ENCODE assay signal across 1 cellular context in the genomic region with DNA sequence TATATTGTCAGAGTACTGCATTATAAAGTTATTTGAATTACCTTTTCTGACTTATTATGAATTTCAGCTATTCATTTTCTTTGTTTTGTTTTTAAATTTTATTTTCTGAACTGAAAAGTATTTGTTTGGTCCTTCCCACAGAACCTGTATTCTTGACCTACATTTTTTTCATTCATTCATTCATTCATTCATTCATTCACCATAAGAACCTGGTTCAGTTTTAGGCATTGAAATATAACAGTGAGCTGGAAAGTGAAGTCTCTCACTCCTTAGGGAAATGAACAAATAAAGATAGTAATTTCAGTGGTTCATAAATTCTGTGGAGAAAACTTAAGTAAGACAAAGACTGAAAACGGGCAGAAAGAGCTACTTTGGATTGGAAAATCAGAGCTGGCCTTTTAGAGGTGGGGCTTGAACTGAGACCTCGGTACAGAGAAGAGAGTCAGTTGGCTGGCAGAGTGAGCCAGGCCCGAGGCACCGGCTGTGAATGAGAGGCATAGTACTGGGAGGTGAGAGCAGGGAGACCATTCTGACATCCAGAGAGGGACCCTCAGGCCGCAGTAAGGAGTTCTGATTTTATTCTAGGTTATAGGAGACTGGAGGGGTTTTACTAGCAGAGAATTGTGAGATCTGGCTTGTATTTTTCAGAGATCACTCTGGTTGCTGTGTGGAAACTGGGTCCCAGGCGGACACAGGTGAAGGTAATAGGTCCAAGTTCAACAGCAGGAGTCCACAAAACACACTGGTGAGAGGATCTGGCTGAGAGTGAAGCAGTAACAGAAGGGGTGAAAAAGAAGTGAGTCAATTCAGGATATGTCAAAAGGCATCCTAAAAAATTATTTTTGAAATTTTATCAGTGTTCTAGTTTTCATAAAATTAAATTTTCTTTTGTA.
TF ChIP-seq lines count a peak whose summit lies in the region.

No MANE protein-coding gene starts in this region.

TF ChIP-seq in HepG2, 621 proteins besides CTCF, POLR2A, EP300 and RAD21 (continued from another document):
- TF ChIP-seq MTA3 (CRISPR knock-in tag; IDR thresholded peaks at IDR 0.05) (no peak), PRDM4 (CRISPR knock-in tag; IDR thresholded peaks at IDR 0.05; ENCODE audit: borderline replicate concordance) (no peak), ZFP91 (CRISPR knock-in tag; IDR thresholded peaks at IDR 0.05; ENCODE audit: borderline replicate concordance) (no peak), STAG1 (CRISPR knock-in tag; IDR thresholded peaks at IDR 0.05) (0 out of 2 replicates have a peak, but pooled peaks have one; percentile 13), ZBTB3 (CRISPR knock-in tag; IDR thresholded peaks at IDR 0.05; ENCODE audit: borderline replicate concordance, low read depth) (no peak), NCOA5 (CRISPR knock-in tag; IDR thresholded peaks at IDR 0.05) (no peak), ZNF577 (CRISPR knock-in tag; IDR thresholded peaks at IDR 0.05; ENCODE audit: borderline replicate concordance, low read depth) (no peak), KDM4B (CRISPR knock-in tag; IDR thresholded peaks at IDR 0.05) (no peak), REXO4 (CRISPR knock-in tag; IDR thresholded peaks at IDR 0.05; ENCODE audit: borderline replicate concordance) (no peak), ZSCAN20 (CRISPR knock-in tag; IDR thresholded peaks at IDR 0.05; ENCODE audit: borderline replicate concordance) (no peak), SALL1 (CRISPR knock-in tag; IDR thresholded peaks at IDR 0.05) (0 out of 2 replicates have a peak, but pooled peaks have one; percentile 24), GFI1 (CRISPR knock-in tag; IDR thresholded peaks at IDR 0.05; ENCODE audit: borderline replicate concordance) (0 out of 2 replicates have a peak, but pooled peaks have one; percentile 16), AKAP8 (CRISPR knock-in tag; IDR thresholded peaks at IDR 0.05) (no peak), EEA1 (CRISPR knock-in tag; IDR thresholded peaks at IDR 0.05; ENCODE audit: borderline replicate concordance) (no peak), ZNF605 (CRISPR knock-in tag; IDR thresholded peaks at IDR 0.05) (0 out of 2 replicates have a peak, but pooled peaks have one; percentile 20), ZNF292 (CRISPR knock-in tag; IDR thresholded peaks at IDR 0.05; ENCODE audit: borderline replicate concordance, low read depth) (0 out of 2 replicates have a peak, but pooled peaks have one; percentile 30), ZNF337 (CRISPR knock-in tag; IDR thresholded peaks at IDR 0.05; ENCODE audit: borderline replicate concordance, low read depth) (no peak), REPIN1 (CRISPR knock-in tag; IDR thresholded peaks at IDR 0.05; ENCODE audit: borderline replicate concordance, low read depth) (0 out of 2 replicates have a peak, but pooled peaks have one; percentile 29), JARID2 (CRISPR knock-in tag; IDR thresholded peaks at IDR 0.05; ENCODE audit: insufficient replicate concordance) (no peak), TOPORS (CRISPR knock-in tag; IDR thresholded peaks at IDR 0.05) (no peak), RARA (CRISPR knock-in tag; IDR thresholded peaks at IDR 0.05) (peak; percentile 60), ZNF274 (CRISPR knock-in tag; IDR thresholded peaks at IDR 0.05) (no peak), FOSL1 (CRISPR knock-in tag; IDR thresholded peaks at IDR 0.05; ENCODE audit: borderline replicate concordance) (no peak), NR2F1 (CRISPR knock-in tag; IDR thresholded peaks at IDR 0.05) (0 out of 4 replicates have a peak, but pooled peaks of 1 of the 2 experiments have one; percentile 15), RXRB (CRISPR knock-in tag; IDR thresholded peaks at IDR 0.05; ENCODE audit: borderline replicate concordance) (no peak; the same call in 1 of the 2 replicates), PAF1 (CRISPR knock-in tag; IDR thresholded peaks at IDR 0.05) (no peak), PAX8 (CRISPR knock-in tag; IDR thresholded peaks at IDR 0.05; ENCODE audit: borderline replicate concordance) (no peak), RNF2 (conservative IDR thresholded peaks at IDR 0.05; ENCODE audit: low read depth) (no peak), NFE2L1 (CRISPR knock-in tag; IDR thresholded peaks at IDR 0.05; ENCODE audit: borderline replicate concordance) (no peak), IRF2 (CRISPR knock-in tag; IDR thresholded peaks at IDR 0.05) (0 out of 2 replicates have a peak, but pooled peaks have one; percentile 9), HNF4A (CRISPR knock-in tag; IDR thresholded peaks at IDR 0.05) (peak; percentile 71)
- TF ChIP-seq, protein P1, sequence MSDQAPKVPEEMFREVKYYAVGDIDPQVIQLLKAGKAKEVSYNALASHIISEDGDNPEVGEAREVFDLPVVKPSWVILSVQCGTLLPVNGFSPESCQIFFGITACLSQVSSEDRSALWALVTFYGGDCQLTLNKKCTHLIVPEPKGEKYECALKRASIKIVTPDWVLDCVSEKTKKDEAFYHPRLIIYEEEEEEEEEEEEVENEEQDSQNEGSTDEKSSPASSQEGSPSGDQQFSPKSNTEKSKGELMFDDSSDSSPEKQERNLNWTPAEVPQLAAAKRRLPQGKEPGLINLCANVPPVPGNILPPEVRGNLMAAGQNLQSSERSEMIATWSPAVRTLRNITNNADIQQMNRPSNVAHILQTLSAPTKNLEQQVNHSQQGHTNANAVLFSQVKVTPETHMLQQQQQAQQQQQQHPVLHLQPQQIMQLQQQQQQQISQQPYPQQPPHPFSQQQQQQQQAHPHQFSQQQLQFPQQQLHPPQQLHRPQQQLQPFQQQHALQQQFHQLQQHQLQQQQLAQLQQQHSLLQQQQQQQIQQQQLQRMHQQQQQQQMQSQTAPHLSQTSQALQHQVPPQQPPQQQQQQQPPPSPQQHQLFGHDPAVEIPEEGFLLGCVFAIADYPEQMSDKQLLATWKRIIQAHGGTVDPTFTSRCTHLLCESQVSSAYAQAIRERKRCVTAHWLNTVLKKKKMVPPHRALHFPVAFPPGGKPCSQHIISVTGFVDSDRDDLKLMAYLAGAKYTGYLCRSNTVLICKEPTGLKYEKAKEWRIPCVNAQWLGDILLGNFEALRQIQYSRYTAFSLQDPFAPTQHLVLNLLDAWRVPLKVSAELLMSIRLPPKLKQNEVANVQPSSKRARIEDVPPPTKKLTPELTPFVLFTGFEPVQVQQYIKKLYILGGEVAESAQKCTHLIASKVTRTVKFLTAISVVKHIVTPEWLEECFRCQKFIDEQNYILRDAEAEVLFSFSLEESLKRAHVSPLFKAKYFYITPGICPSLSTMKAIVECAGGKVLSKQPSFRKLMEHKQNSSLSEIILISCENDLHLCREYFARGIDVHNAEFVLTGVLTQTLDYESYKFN (CRISPR knock-in tag; conservative IDR thresholded peaks at IDR 0.05): 0 out of 2 replicates have a peak, but pooled peaks have one; percentile 31
- TF ChIP-seq, protein P2, sequence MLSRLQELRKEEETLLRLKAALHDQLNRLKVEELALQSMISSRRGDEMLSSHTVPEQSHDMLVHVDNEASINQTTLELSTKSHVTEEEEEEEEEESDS (CRISPR knock-in tag; IDR thresholded peaks at IDR 0.05; ENCODE audit: borderline replicate concordance): no peak
